15 cellular contexts compared by ENCODE assay signal in the genomic region with DNA sequence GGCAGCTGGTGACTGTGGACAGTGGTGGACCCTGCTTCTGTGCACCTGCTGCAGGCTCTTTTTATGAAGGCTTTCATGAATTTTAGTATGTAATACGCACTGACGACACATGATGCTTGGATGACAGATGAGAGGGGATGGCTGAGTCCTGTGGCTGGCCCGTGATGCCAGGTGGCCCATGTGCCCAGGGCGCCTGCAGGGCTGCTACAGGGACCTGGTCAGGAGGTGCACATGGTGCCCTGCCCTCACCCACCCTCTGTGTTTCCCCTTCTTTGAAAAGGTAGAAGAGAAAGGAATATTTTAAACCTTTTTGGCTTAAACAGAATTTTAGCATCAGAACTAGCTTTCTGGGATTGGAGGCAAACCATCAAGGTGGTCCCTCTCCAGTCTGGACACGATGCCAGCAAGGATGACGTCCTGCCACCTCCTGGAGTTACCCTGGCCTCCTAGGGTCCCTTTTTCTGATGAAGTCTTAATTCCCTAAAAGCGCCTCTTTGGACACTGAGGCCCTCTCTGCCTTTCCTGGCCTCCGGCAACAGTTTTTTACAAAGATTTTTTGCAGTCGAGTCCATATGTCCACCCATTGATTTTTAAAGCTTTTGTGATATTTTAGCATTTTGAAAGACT. TPM values are rescaled to one million over a fixed set of nuclear protein-coding genes. Genes with fewer than 3 reads are reported as not detected.
DNase-seq lines count a peak whose midpoint lies in the region; ATAC-seq and TF ChIP-seq lines count a peak whose summit lies in the region.
"Had no signal": no experiment of that assay in that cellular context is flagged by ENCODE, and none has a peak within 500 bp of the region (broad histone marks: within the 10 kb centered on the region; RNA-seq: fewer than 3 reads in every experiment).

No MANE protein-coding gene starts in this region.

- no peak overlapping the region for H3K27ac Mint-ChIP-seq in MCF 10A (ENCODE audit: low read depth, unreplicated experiment)
- H3K27ac Mint-ChIP-seq in stimulated activated memory B cell treated with anti-CD40 and anti-IgM and Interleukin-4, amounts not matched to agents 10 μg/mL and 1 μg/mL and 100 μg/mL, for 72 hours: peak overlapping the region; percentile 94

- H3K79me2 ChIP-seq in mammary epithelial cell (ENCODE audit: insufficient read depth, low read length) (peaks cover 33% of the 10 kb centered on the region), OCI-LY7 (ENCODE audit: insufficient read depth, low read depth, low read length) (peaks cover 6% of the 10 kb centered on the region; the same call in 1 of the 2 replicates)

- no peak overlapping the region for H3K27ac ChIP-seq in mammary epithelial cell (ENCODE audit: insufficient read depth, low read depth, low read length)
- peak overlapping the region; percentile 84 for H3K27ac ChIP-seq in OCI-LY7 (ENCODE audit: low read depth, low read length, poor library complexity, severe bottlenecking)
- peak overlapping the region; percentile 60 for H3K27ac ChIP-seq in ectodermal cell (ENCODE audit: insufficient read depth, low read depth, low read length, poor library complexity, severe bottlenecking)
- H3K27ac ChIP-seq: vagina had no signal

- POLR2A ChIA-PET in MCF 10A (lab: Yijun Ruan, JAX): interaction anchor here (0.7 kb wide), 1 partner anchor 466 kb away, joined by 3 read pairs; no protein-coding TSS in a partner anchor
- POLR2A ChIA-PET in OCI-LY7 (lab: Charles Lee): interaction anchor here (0.6 kb wide), 1 partner anchor 168 kb away, joined by 3 read pairs; no protein-coding TSS in a partner anchor

- H3K4me1 Mint-ChIP-seq in MCF 10A (ENCODE audit: insufficient read depth, unreplicated experiment): peaks cover 4% of the 10 kb centered on the region
- H3K4me1 Mint-ChIP-seq in stimulated activated memory B cell treated with anti-CD40 and anti-IgM and Interleukin-4, amounts not matched to agents 10 μg/mL and 1 μg/mL and 100 μg/mL, for 72 hours: peaks cover 35% of the 10 kb centered on the region

- H3K4me2 ChIP-seq in mammary epithelial cell (ENCODE audit: insufficient read depth, low read depth, low read length) (no peak overlapping the region), OCI-LY7 (ENCODE audit: low read length) (no peak overlapping the region)

- no peaks in the 10 kb centered on the region for H3K9me2 ChIP-seq in OCI-LY7 (ENCODE audit: insufficient read depth, low read length)

- H3K27me3 Mint-ChIP-seq in MCF 10A (ENCODE audit: insufficient read depth, unreplicated experiment): no peaks in the 10 kb centered on the region
- H3K27me3 Mint-ChIP-seq in stimulated activated memory B cell treated with anti-CD40 and anti-IgM and Interleukin-4, amounts not matched to agents 10 μg/mL and 1 μg/mL and 100 μg/mL, for 72 hours: no peaks in the 10 kb centered on the region

- CTCF ChIA-PET in mammary epithelial cell (lab: Charles Lee; ENCODE audit: low non-redundant PET): no interaction called here
- CTCF ChIA-PET in MCF 10A (lab: Yijun Ruan, JAX): interaction anchor here (0.6 kb wide), 1 partner anchor 103 kb away, joined by 3 read pairs; no protein-coding TSS in a partner anchor
- CTCF ChIA-PET in OCI-LY7 (lab: Charles Lee; ENCODE audit: unreplicated experiment): no interaction called here

- no peaks in the 10 kb centered on the region for H3K9me3 Mint-ChIP-seq in MCF 10A (ENCODE audit: unreplicated experiment)
- no peaks in the 10 kb centered on the region for H3K9me3 Mint-ChIP-seq in stimulated activated memory B cell treated with anti-CD40 and anti-IgM and Interleukin-4, amounts not matched to agents 10 μg/mL and 1 μg/mL and 100 μg/mL, for 72 hours

- H2AFZ ChIP-seq in mammary epithelial cell (ENCODE audit: low read depth, low read length) (no peak overlapping the region), OCI-LY7 (ENCODE audit: low read length) (no peak overlapping the region)

- H3K9me3 ChIP-seq in mammary epithelial cell (replicated peaks; ENCODE audit: insufficient read depth, low read length) (no peaks in the 10 kb centered on the region), OCI-LY7 (ENCODE audit: low read length) (no peaks in the 10 kb centered on the region), ectodermal cell (ENCODE audit: control insufficient read depth, low read length) (no peaks in the 10 kb centered on the region)
- H3K9me3 ChIP-seq: vagina had no signal

- no peak overlapping the region for H3K4me3 ChIP-seq in mammary epithelial cell (replicated peaks in 1 of 3; ENCODE audit: insufficient read depth in 1 of 3, low read depth in 2 of 3, low read length in 3 of 3)
- H3K4me3 ChIP-seq in OCI-LY7 (ENCODE audit: low read depth, low read length, poor library complexity, severe bottlenecking): no peak overlapping the region
- H3K4me3 ChIP-seq in ectodermal cell (ENCODE audit: insufficient read depth, low read depth, low read length): no peak overlapping the region
- H3K4me3 ChIP-seq: vagina had no signal

- no peak overlapping the region for H3K9ac ChIP-seq in mammary epithelial cell (ENCODE audit: insufficient read depth, low read length)

- H3K27me3 ChIP-seq in mammary epithelial cell (ENCODE audit: insufficient read depth, low read length) (no peaks in the 10 kb centered on the region), ectodermal cell (ENCODE audit: control insufficient read depth, insufficient read depth, low read length, poor library complexity, severe bottlenecking) (no peaks in the 10 kb centered on the region)
- H3K27me3 ChIP-seq: vagina had no signal

- DNase-seq in mammary epithelial cell (no peak), MCF 10A (ENCODE audit: unreplicated experiment) (no peak), OCI-LY7 (ENCODE audit: low spot score) (no peak), head of caudate nucleus (no peak)
- DNase-seq: AML-193, KG1, NCI-H1436 treated with DMSO at 0.1 percent for 48 hours, RPMI8226 had no signal

- dilution Hi-C loops in mammary epithelial cell (cut with HindIII; ENCODE audit: low sequenced_read_pairs): loop anchor here (5.0 kb wide), 2 partner anchors 63 to 128 kb away; no protein-coding TSS in a partner anchor

- TF ChIP-seq CTCF in mammary epithelial cell (conservative IDR thresholded peaks at IDR 0.05 in 1 of 2, IDR thresholded peaks at IDR 0.05 in 1 of 2; ENCODE audit: extremely low read depth in 1 of 2, insufficient read depth in 1 of 2, low read depth in 1 of 2, low read length in 2 of 2) (no peak), MCF 10A (IDR thresholded peaks at IDR 0.05; ENCODE audit: unreplicated experiment) (no peak), OCI-LY7 (conservative IDR thresholded peaks at IDR 0.05; ENCODE audit: low read length) (no peak)

- H3K36me3 ChIP-seq in mammary epithelial cell (ENCODE audit: insufficient read depth, low read length): peaks cover 44% of the 10 kb centered on the region
- peaks cover 99% of the 10 kb centered on the region for H3K36me3 ChIP-seq in OCI-LY7 (ENCODE audit: insufficient read depth, low read length)
- peaks cover 55% of the 10 kb centered on the region for H3K36me3 ChIP-seq in ectodermal cell (ENCODE audit: control insufficient read depth, insufficient read depth, low read length)

- 83% methylated on average over 9 of the region's 9 CpGs for WGBS in mammary epithelial cell (ENCODE audit: low coverage, missing lambda C conversion rate)
- 96 to 97% methylated on average over 9 of the region's 9 CpGs for WGBS in ectodermal cell, 2 experiments

- H4K20me1 ChIP-seq in mammary epithelial cell (ENCODE audit: insufficient read depth, low read length): no peaks in the 10 kb centered on the region
- H4K20me1 ChIP-seq in OCI-LY7 (ENCODE audit: insufficient read depth, low read length): no peaks in the 10 kb centered on the region

- intact Hi-C loops in mammary epithelial cell (cut with micrococcal nuclease): no loop called here
- intact Hi-C loops in MCF 10A (cut with micrococcal nuclease): loop anchor here (10.0 kb wide), 1 partner anchor 136 kb away; no protein-coding TSS in a partner anchor
- intact Hi-C loops in OCI-LY7 (cut with micrococcal nuclease; ENCODE audit: unreplicated experiment): no loop called here
- intact Hi-C loops in head of caudate nucleus (cut with DNase I): no loop called here

- H3K4me1 ChIP-seq in mammary epithelial cell (ENCODE audit: insufficient read depth, low read length) (peaks cover 1% of the 10 kb centered on the region), OCI-LY7 (ENCODE audit: insufficient read depth, low read length, poor library complexity, severe bottlenecking) (peaks cover 28% of the 10 kb centered on the region), ectodermal cell (ENCODE audit: control insufficient read depth, insufficient read depth, low read length) (peaks cover 2% of the 10 kb centered on the region)

- BruUV-seq in mammary epithelial cell (replicated peaks; lab: Mats Ljungman, UMichigan): TSS peak; percentile 50
- no TSS peak for BruUV-seq in MCF 10A (replicated peaks; lab: Mats Ljungman, UMichigan)
- TSS peak; percentile 81 for BruUV-seq in OCI-LY7 (replicated peaks; lab: Mats Ljungman, UMichigan)

- in situ Hi-C loops in mammary epithelial cell (cut with MboI; ENCODE audit: low sequenced_read_pairs in 2 of 2): loop anchor here in 1 of 2 donors (10.0 kb wide), 1 partner anchor 136 kb away; no protein-coding TSS in a partner anchor

- peaks cover 76% of the 10 kb centered on the region for H3K36me3 Mint-ChIP-seq in MCF 10A (ENCODE audit: insufficient read depth, unreplicated experiment)
- peaks cover 43% of the 10 kb centered on the region for H3K36me3 Mint-ChIP-seq in stimulated activated memory B cell treated with anti-CD40 and anti-IgM and Interleukin-4, amounts not matched to agents 10 μg/mL and 1 μg/mL and 100 μg/mL, for 72 hours

- no peak for ATAC-seq in stimulated activated memory B cell treated with anti-CD40 and anti-IgM and Interleukin-4, amounts not matched to agents 10 μg/mL and 1 μg/mL and 100 μg/mL, for 72 hours
- ATAC-seq in GM21825 (IDR thresholded peaks at IDR 0.05; ENCODE audit: unreplicated experiment): no peak
- ATAC-seq in HG02610 (IDR thresholded peaks at IDR 0.05; ENCODE audit: unreplicated experiment): no peak

- H3K4me3 Mint-ChIP-seq in MCF 10A (ENCODE audit: unreplicated experiment): no peak overlapping the region
- no peak overlapping the region for H3K4me3 Mint-ChIP-seq in stimulated activated memory B cell treated with anti-CD40 and anti-IgM and Interleukin-4, amounts not matched to agents 10 μg/mL and 1 μg/mL and 100 μg/mL, for 72 hours

RNA-seq across cellular contexts. Expression of a gene that starts 5.4 kb away (rescaled TPM):
- total RNA-seq in mammary epithelial cell (100 to 1,000 TPM in 1 of 2 donors, 10 to 100 TPM in 1; 80.2 to 211 TPM), MCF 10A (2022) (126 and 195 TPM in 2 replicates), OCI-LY7 (2022) (398 and 406 TPM in 2 replicates)
- polyA plus RNA-seq in mammary epithelial cell: 320 TPM
- polyA minus RNA-seq in mammary epithelial cell: 116 TPM
- 570 and 652 TPM in 2 replicates for total RNA-seq in OCI-LY7 (2014; rRNA removed; shearing (Covaris generic))
- polyA plus RNA-seq in ectodermal cell (2013, experiment 1 of 4): 522 TPM
- polyA plus RNA-seq in ectodermal cell (2013, experiment 2 of 4): 457 TPM
- 538 TPM for polyA plus RNA-seq in ectodermal cell (2013, experiment 3 of 4)
- 496 TPM for polyA plus RNA-seq in ectodermal cell (2013, experiment 4 of 4)

RNA-seq across cellular contexts. Expression of a gene that starts 6.6 kb away (rescaled TPM):
- 10 to 100 TPM; 30.3 to 42.6 TPM for total RNA-seq in mammary epithelial cell
- 24.7 TPM for polyA plus RNA-seq in mammary epithelial cell
- 44.9 TPM for polyA minus RNA-seq in mammary epithelial cell
- 39.0 and 47.1 TPM in 2 replicates for total RNA-seq in MCF 10A (2022)
- total RNA-seq in OCI-LY7 (2014; rRNA removed; shearing (Covaris generic)): 118 and 126 TPM in 2 replicates
- total RNA-seq in OCI-LY7 (2022): 97.5 and 104 TPM in 2 replicates
- 40.2 TPM for polyA plus RNA-seq in ectodermal cell (2013, experiment 1 of 4)
- 48.7 TPM for polyA plus RNA-seq in ectodermal cell (2013, experiment 2 of 4)
- 36.8 TPM for polyA plus RNA-seq in ectodermal cell (2013, experiment 3 of 4)
- 49.3 TPM for polyA plus RNA-seq in ectodermal cell (2013, experiment 4 of 4)

RNA-seq across cellular contexts. Expression of a gene that starts 21.1 kb away (rescaled TPM):
- total RNA-seq in mammary epithelial cell: 10 to 100 TPM; 10.7 to 79.4 TPM
- 37.7 TPM for polyA plus RNA-seq in mammary epithelial cell
- polyA minus RNA-seq in mammary epithelial cell: 9.9 TPM
- total RNA-seq in MCF 10A (2022): 43.6 and 44.8 TPM in 2 replicates
- 1.8 and 2.3 TPM in 2 replicates for total RNA-seq in OCI-LY7 (2014; rRNA removed; shearing (Covaris generic))
- total RNA-seq in OCI-LY7 (2022): 9.6 and 16.7 TPM in 2 replicates
- 65.4 TPM for polyA plus RNA-seq in ectodermal cell (2013, experiment 1 of 4)
- 68.7 TPM for polyA plus RNA-seq in ectodermal cell (2013, experiment 2 of 4)
- polyA plus RNA-seq in ectodermal cell (2013, experiment 3 of 4): 57.7 TPM
- polyA plus RNA-seq in ectodermal cell (2013, experiment 4 of 4): 58.1 TPM

RNA-seq across cellular contexts. Expression of a gene that starts 30.4 kb away (rescaled TPM):
- 10 to 100 TPM; 23.0 to 40.4 TPM for total RNA-seq in mammary epithelial cell
- polyA plus RNA-seq in mammary epithelial cell: 20.0 TPM
- polyA minus RNA-seq in mammary epithelial cell: 51.5 TPM
- total RNA-seq in MCF 10A (2022): 40.8 and 49.1 TPM in 2 replicates
- total RNA-seq in OCI-LY7 (2014; rRNA removed; shearing (Covaris generic)): 49.5 and 53.4 TPM in 2 replicates
- 68.2 and 75.6 TPM in 2 replicates for total RNA-seq in OCI-LY7 (2022)
- polyA plus RNA-seq in ectodermal cell (2013, experiment 1 of 4): 45.9 TPM
- polyA plus RNA-seq in ectodermal cell (2013, experiment 2 of 4): 59.5 TPM
- 36.5 TPM for polyA plus RNA-seq in ectodermal cell (2013, experiment 3 of 4)
- polyA plus RNA-seq in ectodermal cell (2013, experiment 4 of 4): 38.8 TPM

RNA-seq across cellular contexts. Expression of a gene that starts 40.4 kb away (rescaled TPM):
- 1 to 10 TPM in 1 of 2 donors, under 1 TPM in 1; 0.17 to 2.8 TPM for total RNA-seq in mammary epithelial cell
- 0.29 TPM for polyA plus RNA-seq in mammary epithelial cell
- polyA minus RNA-seq in mammary epithelial cell: not detected
- total RNA-seq in MCF 10A (2022): 0.70 and 0.93 TPM in 2 replicates
- total RNA-seq in OCI-LY7 (2014; rRNA removed; shearing (Covaris generic)): not detected in 2 replicates
- total RNA-seq in OCI-LY7 (2022): not detected in 2 replicates
- not detected for polyA plus RNA-seq in ectodermal cell (2013, experiment 1 of 4)
- not detected for polyA plus RNA-seq in ectodermal cell (2013, experiment 2 of 4)
- polyA plus RNA-seq in ectodermal cell (2013, experiment 3 of 4): not detected
- polyA plus RNA-seq in ectodermal cell (2013, experiment 4 of 4): 0.41 TPM
- total RNA-seq: mononuclear cell, NCI-H460, vagina had no signal
